21 cellular contexts compared by ENCODE assay signal in the genomic region with DNA sequence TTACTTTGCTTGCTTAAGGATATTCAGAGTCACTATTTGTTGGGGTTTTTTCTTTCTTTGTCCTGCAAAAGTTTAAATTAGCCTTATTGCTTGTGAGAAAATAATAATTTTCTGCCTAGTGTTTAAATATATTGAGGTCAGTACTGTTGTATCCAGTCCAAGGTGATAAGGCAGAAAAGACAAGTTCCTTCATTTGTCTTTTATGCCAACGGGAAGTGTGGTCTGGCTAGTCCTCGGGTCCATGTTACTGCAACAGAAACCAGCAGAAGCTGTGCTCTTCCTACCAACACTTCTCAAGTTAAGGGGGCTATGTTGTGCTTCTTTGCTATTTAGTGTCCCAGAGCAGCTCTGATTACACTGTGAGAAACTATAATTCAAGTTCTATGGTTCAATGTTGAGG.
"Had no signal": no experiment of that assay in that cellular context is flagged by ENCODE, and none has a peak within 500 bp of the region (broad histone marks: within the 10 kb centered on the region; RNA-seq: fewer than 3 reads in every experiment).

No MANE protein-coding gene starts in this region.

- H3K9ac ChIP-seq: KMS-11 had no signal

- H3K4me1 ChIP-seq: breast epithelium had no signal

- ATAC-seq: activated T-cell treated with anti-CD3 and anti-CD28 coated beads, Interleukin-2, amount 50 U/mL, for 4 hours; HepG2; PC-3; T-helper 17 cell had no signal

- H3K36me3 ChIP-seq: breast epithelium, MG63 had no signal

- H3K9me3 ChIP-seq: breast epithelium, MG63 had no signal

- DNase-seq: activated CD4-positive, alpha-beta T cell treated with anti-CD3 and anti-CD28 coated beads for 48 hours; activated CD4-positive, alpha-beta T cell treated with anti-CD3 and anti-CD28 coated beads, Interleukin-2, amount 50 U/mL, for 48 hours; activated CD4-positive, CD25-positive, alpha-beta regulatory T cell treated with anti-CD3 and anti-CD28 coated beads, Interleukin-2, amount 50 U/mL, for 72 hours; activated effector memory CD4-positive, alpha-beta T cell treated with anti-CD3 and anti-CD28 coated beads, Interleukin-2, amount 50 U/mL, for 16 hours; activated naive CD4-positive, alpha-beta T cell treated with Interleukin-2 at 50 U/mL for 16 hours; activated T-cell treated with anti-CD3 and anti-CD28 coated beads, Interleukin-2, amount 50 U/mL, for 4 hours; amygdala; central memory CD4-positive, alpha-beta T cell; MG63; NCI-H1105; NCI-H1436; NCI-H1694 treated with DMSO at 0.1 percent for 48 hours; NCI-H2081; NCI-H510A treated with DMSO at 0.1 percent for 48 hours; PC-3; SIG-M5; T-helper 17 cell; T-helper 9 cell had no signal

- H3K27ac ChIP-seq: breast epithelium, KMS-11 had no signal

- H3K27me3 ChIP-seq: breast epithelium had no signal

- H3K4me3 ChIP-seq: breast epithelium, MG63 had no signal

- H3K4me2 ChIP-seq: KMS-11 had no signal
